9 cellular contexts compared by ENCODE assay signal in genomic region chr9:77433675-77434445, GRCh38.
DNase-seq lines count a peak whose midpoint lies in the region; ATAC-seq and TF ChIP-seq lines count a peak whose summit lies in the region.
"Had no signal": no experiment of that assay in that cellular context is flagged by ENCODE, and none has a peak within 500 bp of the region (broad histone marks: within the 10 kb centered on the region; RNA-seq: fewer than 3 reads in every experiment).

No MANE protein-coding gene starts in this region.

- no peak overlapping the region for H3K4me3 ChIP-seq in esophagus muscularis mucosa
- H3K4me3 ChIP-seq in suprapubic skin, result no peak overlapping the region

- no peak for TF ChIP-seq EP300 in esophagus muscularis mucosa (IDR thresholded peaks at IDR 0.05)
- TF ChIP-seq EP300 in suprapubic skin (IDR thresholded peaks at IDR 0.05), result no peak

- ATAC-seq in GM18508 (IDR thresholded peaks at IDR 0.05; ENCODE audit: insufficient read depth, unreplicated experiment), result peak; percentile 88
- peak; percentile 66 for ATAC-seq in HG03064 (IDR thresholded peaks at IDR 0.05; ENCODE audit: low read depth, unreplicated experiment)
- peak; percentile 92 for ATAC-seq in naive thymus-derived CD8-positive, alpha-beta T cell

- H3K27me3 ChIP-seq in esophagus muscularis mucosa (no peaks in the 10 kb centered on the region), suprapubic skin (no peaks in the 10 kb centered on the region)

- intact Hi-C loops in esophagus muscularis mucosa (cut with DNase I), result loop anchor here (5.0 to 10.0 kb wide), 3 partner anchors 603 to 781 kb away; no protein-coding TSS in a partner anchor

- H3K27me3 Mint-ChIP-seq in naive thymus-derived CD8-positive, alpha-beta T cell, result peaks cover 0 to 9% (median 4%) of the 10 kb centered on the region in 5 donors

- TF ChIP-seq POLR2A in esophagus muscularis mucosa (IDR thresholded peaks at IDR 0.05; ENCODE audit: low read depth) (no peak), suprapubic skin (IDR thresholded peaks at IDR 0.05) (no peak)

- peaks cover 0 to 5% (median 0%) of the 10 kb centered on the region in 4 donors for H3K36me3 ChIP-seq in esophagus muscularis mucosa
- no peaks in the 10 kb centered on the region for H3K36me3 ChIP-seq in suprapubic skin

- H3K9me3 ChIP-seq in esophagus muscularis mucosa (no peaks in the 10 kb centered on the region), suprapubic skin (no peaks in the 10 kb centered on the region)

- POLR2A ChIA-PET in naive thymus-derived CD8-positive, alpha-beta T cell (lab: Charles Lee), result interaction anchor here (1.4 kb wide), 1 partner anchor 9 kb away, joined by 3 read pairs; no protein-coding TSS in a partner anchor

- peak overlapping the region in 2 of 10 donors; percentile 14 to 81 for H3K27ac Mint-ChIP-seq in naive thymus-derived CD8-positive, alpha-beta T cell
- H3K27ac Mint-ChIP-seq: IgD-negative memory B cell had no signal

- peaks cover 1 to 6% (median 4%) of the 10 kb centered on the region in 4 donors for H3K4me1 Mint-ChIP-seq in naive thymus-derived CD8-positive, alpha-beta T cell

- H3K27ac ChIP-seq in esophagus muscularis mucosa (replicated peaks in 1 of 4), result no peak overlapping the region
- H3K27ac ChIP-seq in suprapubic skin, result no peak overlapping the region

- 63% methylated on average over 21 of the region's 21 CpGs for WGBS in esophagus muscularis mucosa
- 61% methylated on average over 21 of the region's 21 CpGs for WGBS in suprapubic skin

- H3K4me3 Mint-ChIP-seq in naive thymus-derived CD8-positive, alpha-beta T cell, result peak overlapping the region in 1 of 10 donors; percentile 33
- H3K4me3 Mint-ChIP-seq: IgD-negative memory B cell had no signal

- peaks cover 0 to 11% (median 8%) of the 10 kb centered on the region in 4 donors for H3K4me1 ChIP-seq in esophagus muscularis mucosa
- no peaks in the 10 kb centered on the region for H3K4me1 ChIP-seq in suprapubic skin

- DNase-seq in AML-193 (lab: John Stamatoyannopoulos, UW), result peak; percentile 43 to 55
- peak; percentile 74 for DNase-seq in NCI-H345 (lab: John Stamatoyannopoulos, UW)
- DNase-seq in activated CD8-positive, alpha-beta memory T cell treated with anti-CD3 and anti-CD28 coated beads for 24 hours, result peak; percentile 69
- DNase-seq in esophagus muscularis mucosa (ENCODE audit: extremely low spot score), result no peak
- DNase-seq in naive thymus-derived CD8-positive, alpha-beta T cell, result peak in 8 of 10 donors; percentile 14 to 52 (median 38)
- no peak for DNase-seq in suprapubic skin (ENCODE audit: low spot score in 2 of 2)

- H3K36me3 Mint-ChIP-seq in naive thymus-derived CD8-positive, alpha-beta T cell, result no peaks in the 10 kb centered on the region
- H3K36me3 Mint-ChIP-seq: IgD-negative memory B cell had no signal

- H3K9me3 Mint-ChIP-seq in naive thymus-derived CD8-positive, alpha-beta T cell, result no peaks in the 10 kb centered on the region
- H3K9me3 Mint-ChIP-seq: IgD-negative memory B cell had no signal

- TF ChIP-seq CTCF in esophagus muscularis mucosa (IDR thresholded peaks at IDR 0.05) (peak; percentile 86 to 97 (median 88)), suprapubic skin (IDR thresholded peaks at IDR 0.05) (peak; percentile 69 to 92)

Comparison
In these comparisons a context has a peak if more than half of its experiments do, and no peak if none do; other contexts are left out.
1. DNase-seq: peak in AML-193 (2 of 2), NCI-H345 (single experiment), activated CD8-positive, alpha-beta memory T cell treated with anti-CD3 and anti-CD28 coated beads for 24 hours (single experiment) and naive thymus-derived CD8-positive, alpha-beta T cell (8 of 10); none in esophagus muscularis mucosa (single experiment) and suprapubic skin (0 of 2).
2. Peak in every context shown above with its lines, with median percentiles within 50 percentile points of each other: ATAC-seq.